In the genomic region with DNA sequence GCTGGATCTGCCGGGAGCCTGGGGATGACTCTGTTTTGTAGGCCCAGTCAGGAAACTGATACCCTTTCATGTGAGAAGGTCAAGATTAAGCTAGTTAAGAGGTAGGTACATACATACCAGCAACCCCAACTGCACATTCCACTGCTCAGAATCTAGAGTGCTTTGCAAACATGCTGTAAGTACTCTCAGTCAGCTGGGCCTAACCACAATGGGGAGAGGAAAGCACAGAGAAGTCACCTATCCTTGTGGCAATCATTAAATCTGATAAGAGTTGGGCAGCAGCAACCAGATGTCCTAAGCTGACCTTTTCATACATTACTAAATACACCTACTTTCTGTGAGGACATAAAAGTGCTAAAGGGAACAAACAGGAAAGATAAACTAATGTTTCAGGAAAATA, we compare ENCODE assay signal across 15 cellular contexts. TPM values are rescaled to one million over a fixed set of nuclear protein-coding genes. Genes with fewer than 3 reads are reported as not detected.
A peak's percentile ranks its signal among the peaks of the same experiment; 100 is the strongest.
DNase-seq lines count a peak whose midpoint lies in the region; ATAC-seq and FAIRE-seq lines count a peak whose summit lies in the region.
"Had no signal": no experiment of that assay in that cellular context is flagged by ENCODE, and none has a peak within 500 bp of the region (broad histone marks: within the 10 kb centered on the region; RNA-seq: fewer than 3 reads in every experiment).

No MANE protein-coding gene starts in this region.

- FAIRE-seq in GM19239 (lab: Jason Lieb, UNC) = no peak
- FAIRE-seq: A204.1, HTR-8/SVneo, TTC549 had no signal

- POLR2A ChIA-PET in activated CD4-positive, alpha-beta memory T cell treated with anti-CD3 and anti-CD28 coated beads, Interleukin-2, amount 10 ng/mL, durations not matched to agents 7 days and 5 days (lab: Charles Lee) = interaction anchor here (1.0 to 1.2 kb wide), 4 partner anchors 15 to 46 kb away, joined by 3 to 4 read pairs (median 3); no protein-coding TSS in a partner anchor

- H3K27ac Mint-ChIP-seq in activated CD4-positive, alpha-beta T cell treated with anti-CD3 and anti-CD28 coated beads, Interleukin-2, amount 10 ng/mL, durations not matched to agents 24 days and 14 days = peak overlapping the region; percentile 45
- peak overlapping the region; percentile 86 for H3K27ac Mint-ChIP-seq in activated CD4-positive, alpha-beta memory T cell treated with anti-CD3 and anti-CD28 coated beads, Interleukin-2, amount 10 ng/mL, durations not matched to agents 7 days and 5 days
- peak overlapping the region; percentile 38 to 99 (median 82) for H3K27ac Mint-ChIP-seq in immature natural killer cell

- no peak for ATAC-seq in HG02571 (IDR thresholded peaks at IDR 0.05; ENCODE audit: unreplicated experiment)

- no peaks in the 10 kb centered on the region for H3K9me3 Mint-ChIP-seq in activated CD4-positive, alpha-beta T cell treated with anti-CD3 and anti-CD28 coated beads, Interleukin-2, amount 10 ng/mL, durations not matched to agents 24 days and 14 days
- no peaks in the 10 kb centered on the region for H3K9me3 Mint-ChIP-seq in activated CD4-positive, alpha-beta memory T cell treated with anti-CD3 and anti-CD28 coated beads, Interleukin-2, amount 10 ng/mL, durations not matched to agents 7 days and 5 days
- no peaks in the 10 kb centered on the region for H3K9me3 Mint-ChIP-seq in immature natural killer cell

- CTCF ChIA-PET in activated CD4-positive, alpha-beta memory T cell treated with anti-CD3 and anti-CD28 coated beads, Interleukin-2, amount 10 ng/mL, durations not matched to agents 7 days and 5 days (lab: Charles Lee) = interaction anchor here (1.0 to 4.6 kb wide), 6 partner anchors 14 to 49 kb away, joined by 3 to 48 read pairs (median 4); no protein-coding TSS in a partner anchor

- peaks cover 63% of the 10 kb centered on the region for H3K36me3 Mint-ChIP-seq in activated CD4-positive, alpha-beta T cell treated with anti-CD3 and anti-CD28 coated beads, Interleukin-2, amount 10 ng/mL, durations not matched to agents 24 days and 14 days (ENCODE audit: low read depth)
- H3K36me3 Mint-ChIP-seq in activated CD4-positive, alpha-beta memory T cell treated with anti-CD3 and anti-CD28 coated beads, Interleukin-2, amount 10 ng/mL, durations not matched to agents 7 days and 5 days (ENCODE audit: low read depth) = peaks cover 67% of the 10 kb centered on the region
- peaks cover 21 to 36% (median 29%) of the 10 kb centered on the region in 3 donors for H3K36me3 Mint-ChIP-seq in immature natural killer cell

- DNase-seq in activated CD4-positive, alpha-beta T cell treated with anti-CD3 and anti-CD28 coated beads, Interleukin-2, amount 10 ng/mL, durations not matched to agents 24 days and 14 days = peak; percentile 53
- DNase-seq in activated CD4-positive, alpha-beta T cell treated with anti-CD3 and anti-CD28 coated beads, Interleukin-2, amount 50 U/mL, for 1 hour = no peak
- DNase-seq in activated CD4-positive, alpha-beta memory T cell treated with anti-CD3 and anti-CD28 coated beads, Interleukin-2, amount 10 ng/mL, durations not matched to agents 7 days and 5 days = no peak
- DNase-seq in immature natural killer cell (no peak), GM19239 (ENCODE audit: insufficient read length, low spot score) (no peak)
- peak; percentile 23 for DNase-seq in stimulated activated CD8-positive, alpha-beta memory T cell treated with anti-CD3 and anti-CD28 coated beads, Interleukin-4, amount 100 ng/mL, for 48 hours
- no peak for DNase-seq in stimulated activated CD4-positive, alpha-beta T cell treated with anti-CD3 and anti-CD28 coated beads, Interleukin-4, amount 100 ng/mL, for 4 hours
- DNase-seq: activated effector memory CD4-positive, alpha-beta T cell treated with Interleukin-2 at 50 U/mL for 16 hours; NCI-H2081 had no signal

- H3K27me3 Mint-ChIP-seq in activated CD4-positive, alpha-beta T cell treated with anti-CD3 and anti-CD28 coated beads, Interleukin-2, amount 10 ng/mL, durations not matched to agents 24 days and 14 days = no peaks in the 10 kb centered on the region
- no peaks in the 10 kb centered on the region for H3K27me3 Mint-ChIP-seq in activated CD4-positive, alpha-beta memory T cell treated with anti-CD3 and anti-CD28 coated beads, Interleukin-2, amount 10 ng/mL, durations not matched to agents 7 days and 5 days
- peaks cover 2 to 17% (median 12%) of the 10 kb centered on the region in 3 donors for H3K27me3 Mint-ChIP-seq in immature natural killer cell (ENCODE audit: low read depth in 3 of 3)

- intact Hi-C loops in activated CD4-positive, alpha-beta T cell treated with anti-CD3 and anti-CD28 coated beads, Interleukin-2, amount 10 ng/mL, durations not matched to agents 24 days and 14 days (cut with micrococcal nuclease) = no loop called here

- peak overlapping the region; percentile 99 for H3K4me3 Mint-ChIP-seq in activated CD4-positive, alpha-beta T cell treated with anti-CD3 and anti-CD28 coated beads, Interleukin-2, amount 10 ng/mL, durations not matched to agents 24 days and 14 days
- peak overlapping the region; percentile 92 for H3K4me3 Mint-ChIP-seq in activated CD4-positive, alpha-beta memory T cell treated with anti-CD3 and anti-CD28 coated beads, Interleukin-2, amount 10 ng/mL, durations not matched to agents 7 days and 5 days
- peak overlapping the region; percentile 18 to 97 (median 91) for H3K4me3 Mint-ChIP-seq in immature natural killer cell

- H3K4me1 Mint-ChIP-seq in activated CD4-positive, alpha-beta T cell treated with anti-CD3 and anti-CD28 coated beads, Interleukin-2, amount 10 ng/mL, durations not matched to agents 24 days and 14 days = peaks cover 74% of the 10 kb centered on the region
- peaks cover 76% of the 10 kb centered on the region for H3K4me1 Mint-ChIP-seq in activated CD4-positive, alpha-beta memory T cell treated with anti-CD3 and anti-CD28 coated beads, Interleukin-2, amount 10 ng/mL, durations not matched to agents 7 days and 5 days
- H3K4me1 Mint-ChIP-seq in immature natural killer cell = peaks cover 76 to 85% of the 10 kb centered on the region in 2 donors

RNA-seq across cellular contexts. Expression of gene ETV3, which starts 2.5 kb away (rescaled TPM):
- 40.4 and 41.3 TPM in 2 replicates for total RNA-seq in activated CD4-positive, alpha-beta T cell treated with anti-CD3 and anti-CD28 coated beads, Interleukin-2, amount 10 ng/mL, durations not matched to agents 24 days and 14 days
- 10 to 100 TPM; 47.5 to 51.1 TPM for total RNA-seq in activated CD4-positive, alpha-beta memory T cell treated with anti-CD3 and anti-CD28 coated beads, Interleukin-2, amount 10 ng/mL, durations not matched to agents 7 days and 5 days
- 10 to 100 TPM in 2 of 3 donors, 1 to 10 TPM in 1; 6.6 to 22.0 (median 20.5) TPM for polyA plus RNA-seq in immature natural killer cell

RNA-seq across cellular contexts. Expression of gene ETV3L, which starts 36.0 kb away (rescaled TPM):
- total RNA-seq in activated CD4-positive, alpha-beta T cell treated with anti-CD3 and anti-CD28 coated beads, Interleukin-2, amount 10 ng/mL, durations not matched to agents 24 days and 14 days = not detected in 2 replicates
- not detected for total RNA-seq in activated CD4-positive, alpha-beta memory T cell treated with anti-CD3 and anti-CD28 coated beads, Interleukin-2, amount 10 ng/mL, durations not matched to agents 7 days and 5 days
- polyA plus RNA-seq in immature natural killer cell = not detected
- total RNA-seq: dermis microvascular lymphatic vessel endothelial cell, OCI-LY7 had no signal

Comparison
In these comparisons a context has a peak if more than half of its experiments do, and no peak if none do; other contexts are left out.
1. DNase-seq: peak in activated CD4-positive, alpha-beta T cell treated with anti-CD3 and anti-CD28 coated beads, Interleukin-2, amount 10 ng/mL, durations not matched to agents 24 days and 14 days (single experiment) and stimulated activated CD8-positive, alpha-beta memory T cell treated with anti-CD3 and anti-CD28 coated beads, Interleukin-4, amount 100 ng/mL, for 48 hours (single experiment); none in activated CD4-positive, alpha-beta T cell treated with anti-CD3 and anti-CD28 coated beads, Interleukin-2, amount 50 U/mL, for 1 hour (single experiment), activated CD4-positive, alpha-beta memory T cell treated with anti-CD3 and anti-CD28 coated beads, Interleukin-2, amount 10 ng/mL, durations not matched to agents 7 days and 5 days (single experiment), immature natural killer cell (0 of 3), GM19239 (single experiment) and stimulated activated CD4-positive, alpha-beta T cell treated with anti-CD3 and anti-CD28 coated beads, Interleukin-4, amount 100 ng/mL, for 4 hours (0 of 2).
2. Peak in every context shown above with its lines, with median percentiles within 50 percentile points of each other: H3K27ac Mint-ChIP-seq and H3K4me3 Mint-ChIP-seq.